8 cellular contexts compared by ENCODE assay signal in genomic region chr1:87325982-87326738, GRCh38.
A peak's percentile ranks its signal among the peaks of the same experiment; 100 is the strongest.
DNase-seq lines count a peak whose midpoint lies in the region; ATAC-seq and TF ChIP-seq lines count a peak whose summit lies in the region.

No MANE protein-coding gene starts in this region.

- H3K79me2 ChIP-seq in parathyroid adenoma: no peaks in the 10 kb centered on the region

- no peaks in the 10 kb centered on the region for H3K27me3 ChIP-seq in WERI-Rb-1 (ENCODE audit: insufficient read depth, low read depth, severe bottlenecking)
- no peaks in the 10 kb centered on the region for H3K27me3 ChIP-seq in parathyroid adenoma (ENCODE audit: control insufficient read depth, insufficient read depth, low read length)

- H3K27ac ChIP-seq in WERI-Rb-1 (peak overlapping the region; percentile 8), parathyroid adenoma (no peak overlapping the region)

- H3K4me3 ChIP-seq in WERI-Rb-1 (ENCODE audit: low read depth, low read length) (no peak overlapping the region), parathyroid adenoma (ENCODE audit: low read depth, low read length) (peak overlapping the region; percentile 33)

- H3K9ac ChIP-seq in parathyroid adenoma: no peak overlapping the region

- no peaks in the 10 kb centered on the region for H3K36me3 ChIP-seq in WERI-Rb-1
- no peaks in the 10 kb centered on the region for H3K36me3 ChIP-seq in parathyroid adenoma (ENCODE audit: control insufficient read depth, insufficient read depth, low read length)

- H2AFZ ChIP-seq in parathyroid adenoma: peak overlapping the region; percentile 45

- TF ChIP-seq CTCF in GM12874 (IDR thresholded peaks at IDR 0.05; ENCODE audit: insufficient read depth, low read depth, low read length) (peak; percentile 54), WERI-Rb-1 (IDR thresholded peaks at IDR 0.05; ENCODE audit: low read depth, low read length) (peak; percentile 60), parathyroid adenoma (IDR thresholded peaks at IDR 0.05) (peak; percentile 54)

- no peak overlapping the region for H3K4me2 ChIP-seq in parathyroid adenoma (ENCODE audit: low read length)

- ATAC-seq in GM18907 (IDR thresholded peaks at IDR 0.05; ENCODE audit: unreplicated experiment) (no peak), HG02759 (IDR thresholded peaks at IDR 0.05; ENCODE audit: unreplicated experiment) (no peak)

- DNase-seq in AG20443 (ENCODE audit: low spot score) (peak; percentile 27), NCI-H2081 treated with DMSO at 0.1 percent for 48 hours (lab: John Stamatoyannopoulos, UW) (peak; percentile 74), WERI-Rb-1 (peak; percentile 64), fibroblast of gingiva (ENCODE audit: low read depth) (peak; percentile 19)

- H3K4me1 ChIP-seq in parathyroid adenoma: no peaks in the 10 kb centered on the region

- H3K9me3 ChIP-seq in WERI-Rb-1 (ENCODE audit: severe bottlenecking): no peaks in the 10 kb centered on the region
- H3K9me3 ChIP-seq in parathyroid adenoma (ENCODE audit: control insufficient read depth, low read length): no peaks in the 10 kb centered on the region

Comparison
In these comparisons a context has a peak if more than half of its experiments do, and no peak if none do; other contexts are left out.
1. DNase-seq: peak in every context shown above with its lines; median percentile 74 in NCI-H2081 treated with DMSO at 0.1 percent for 48 hours; 64 in WERI-Rb-1; 27 in AG20443; 19 in fibroblast of gingiva.